ENCODE assay signal across 14 cellular contexts in genomic region chr18:36315736-36316135, GRCh38. TPM values are rescaled to one million over a fixed set of nuclear protein-coding genes. Genes with fewer than 3 reads are reported as not detected.
DNase-seq lines count a peak whose midpoint lies in the region; ATAC-seq, FAIRE-seq and TF ChIP-seq lines count a peak whose summit lies in the region.
"Had no signal": no experiment of that assay in that cellular context is flagged by ENCODE, and none has a peak within 500 bp of the region (broad histone marks: within the 10 kb centered on the region; RNA-seq: fewer than 3 reads in every experiment).

No MANE protein-coding gene starts in this region.

- peak; percentile 53 for DNase-seq in AG08395 (ENCODE audit: low spot score)
- DNase-seq in NCI-H524 (lab: John Stamatoyannopoulos, UW) = peak; percentile 41 to 86
- DNase-seq in brain microvascular endothelial cell = peak; percentile 72
- DNase-seq in kidney = peak; percentile 57
- DNase-seq in caudate nucleus (lab: John Stamatoyannopoulos, UW) = no peak
- no peak for DNase-seq in CD4-positive, alpha-beta memory T cell
- DNase-seq in HEK293T (ENCODE audit: extremely low spot score) = no peak
- DNase-seq: activated T-cell treated with anti-CD3 and anti-CD28 coated beads, Interleukin-2, amount 50 U/mL, for 1 hour; occipital lobe; OCI-M1; stimulated activated CD4-positive, alpha-beta T cell treated with anti-CD3 and anti-CD28 coated beads, Interleukin-1b, Interleukin-23, amount 100 ng/mL, for 48 hours had no signal

- no peak overlapping the region for H3K4me3 Mint-ChIP-seq in CD4-positive, alpha-beta memory T cell
- H3K4me3 Mint-ChIP-seq: brain had no signal

- H3K36me3 ChIP-seq in brain microvascular endothelial cell (replicated peaks) (no peaks in the 10 kb centered on the region), kidney (ENCODE audit: control insufficient read depth in 1 of 2, insufficient read depth in 2 of 2, low read length in 2 of 2) (no peaks in the 10 kb centered on the region)
- H3K36me3 ChIP-seq in CD4-positive, alpha-beta memory T cell (ENCODE audit: insufficient read depth, low read length) = no peaks in the 10 kb centered on the region
- H3K36me3 ChIP-seq: HAP-1 had no signal

- ATAC-seq in GM21360 (IDR thresholded peaks at IDR 0.05; ENCODE audit: unreplicated experiment) = no peak

- no peaks in the 10 kb centered on the region for H3K36me3 Mint-ChIP-seq in CD4-positive, alpha-beta memory T cell

- H3K27ac Mint-ChIP-seq in CD4-positive, alpha-beta memory T cell = no peak overlapping the region

- no peaks in the 10 kb centered on the region for H3K4me1 Mint-ChIP-seq in CD4-positive, alpha-beta memory T cell

- peak overlapping the region in 1 of 2 donors; percentile 53 for H3K9ac ChIP-seq in kidney (ENCODE audit: low read length in 2 of 2)

- H3K27me3 Mint-ChIP-seq in CD4-positive, alpha-beta memory T cell = peaks cover 21 to 36% of the 10 kb centered on the region in 2 donors
- H3K27me3 Mint-ChIP-seq: brain had no signal

- TF ChIP-seq CTCF in brain microvascular endothelial cell (IDR thresholded peaks at IDR 0.05; ENCODE audit: low read depth, low read length, missing control alignments) (no peak), kidney (IDR thresholded peaks at IDR 0.05; ENCODE audit: borderline replicate concordance, extremely low read depth, insufficient read depth) (no peak)

- intact Hi-C loops in kidney (cut with DNase I) = no loop called here
- intact Hi-C loops in CD4-positive, alpha-beta memory T cell (cut with micrococcal nuclease) = no loop called here

- in situ Hi-C loops in brain microvascular endothelial cell (cut with HindIII; ENCODE audit: low pct_ligation_motif_present, low sequenced_read_pairs) = no loop called here

- no peak for FAIRE-seq in kidney (lab: Jason Lieb, UNC)

- CTCF ChIA-PET in CD4-positive, alpha-beta memory T cell (lab: Charles Lee; ENCODE audit: partially characterized antibody) = no interaction called here
- CTCF ChIA-PET in HEK293T (lab: Yijun Ruan, JAX) = interaction anchor here (0.6 to 1.2 kb wide), 2 partner anchors 23 to 1222 kb away, joined by 3 to 4 read pairs; no protein-coding TSS in a partner anchor

- H3K4me3 ChIP-seq in brain microvascular endothelial cell (ENCODE audit: low read depth, low read length) (no peak overlapping the region), kidney (ENCODE audit: low read length in 2 of 2) (no peak overlapping the region)
- no peak overlapping the region for H3K4me3 ChIP-seq in CD4-positive, alpha-beta memory T cell (ENCODE audit: low read length in 2 of 2)
- H3K4me3 ChIP-seq: HAP-1 had no signal

- H3K27ac ChIP-seq in brain microvascular endothelial cell = peak overlapping the region; percentile 84
- peak overlapping the region; percentile 9 to 69 for H3K27ac ChIP-seq in kidney (ENCODE audit: low read depth in 2 of 2, low read length in 2 of 2)
- no peak overlapping the region for H3K27ac ChIP-seq in caudate nucleus (ENCODE audit: low read depth, low read length)
- no peak overlapping the region for H3K27ac ChIP-seq in CD4-positive, alpha-beta memory T cell (ENCODE audit: low read depth, low read length)

- POLR2A ChIA-PET in CD4-positive, alpha-beta memory T cell (lab: Charles Lee; ENCODE audit: partially characterized antibody) = no interaction called here
- POLR2A ChIA-PET in HEK293T (lab: Yijun Ruan, JAX) = no interaction called here

- H3K9me3 Mint-ChIP-seq in CD4-positive, alpha-beta memory T cell = peaks cover 3 to 27% (median 15%) of the 10 kb centered on the region in 8 donors

- peaks cover 28 to 29% of the 10 kb centered on the region in 2 donors for H3K4me1 ChIP-seq in kidney (ENCODE audit: control insufficient read depth in 1 of 2, insufficient read depth in 1 of 2, low read depth in 1 of 2, low read length in 2 of 2)
- no peaks in the 10 kb centered on the region for H3K4me1 ChIP-seq in CD4-positive, alpha-beta memory T cell (ENCODE audit: insufficient read depth, low read length)
- H3K4me1 ChIP-seq: HAP-1 had no signal

- H3K27me3 ChIP-seq in brain microvascular endothelial cell (replicated peaks) = no peaks in the 10 kb centered on the region
- no peaks in the 10 kb centered on the region for H3K27me3 ChIP-seq in CD4-positive, alpha-beta memory T cell (ENCODE audit: insufficient read depth, low read length)

- no peaks in the 10 kb centered on the region for H3K9me3 ChIP-seq in kidney (ENCODE audit: control insufficient read depth in 1 of 2, low read length in 2 of 2)
- H3K9me3 ChIP-seq in CD4-positive, alpha-beta memory T cell (ENCODE audit: control insufficient read depth in 1 of 2, low read length in 2 of 2) = no peaks in the 10 kb centered on the region

TF ChIP-seq in HEK293T, 16 proteins besides CTCF, POLR2A, EP300 and RAD21:
- TF ChIP-seq FOXA1 (IDR thresholded peaks at IDR 0.05) (no peak), TARDBP (IDR thresholded peaks at IDR 0.05) (no peak), CTBP1 (IDR thresholded peaks at IDR 0.05; ENCODE audit: borderline replicate concordance) (no peak), SP1 (IDR thresholded peaks at IDR 0.05) (no peak)

RNA-seq across cellular contexts. Expression of gene FHOD3, which starts 18.2 kb away (rescaled TPM):
- 21.5 TPM for total RNA-seq in kidney
- 28.0 TPM for polyA plus RNA-seq in kidney (ENCODE audit: insufficient read depth, low read depth, low replicate concordance)
- not detected for total RNA-seq in CD4-positive, alpha-beta memory T cell
- not detected for polyA plus RNA-seq in CD4-positive, alpha-beta memory T cell

Comparison
In these comparisons a context has a peak if more than half of its experiments do, and no peak if none do; other contexts are left out.
1. DNase-seq: peak in AG08395 (single experiment), NCI-H524 (2 of 2), brain microvascular endothelial cell (single experiment) and kidney (single experiment); none in caudate nucleus (0 of 61), CD4-positive, alpha-beta memory T cell (0 of 5) and HEK293T (single experiment).
2. H3K27ac ChIP-seq: peak in brain microvascular endothelial cell (single experiment) and kidney (2 of 2); none in caudate nucleus (single experiment) and CD4-positive, alpha-beta memory T cell (single experiment).
3. RNA of gene FHOD3, which starts 18.2 kb away (total RNA-seq): 21.5 TPM in kidney (single experiment); not detected in CD4-positive, alpha-beta memory T cell; every median in the first group is over 10 times any median in the second.